15 cellular contexts compared by ENCODE assay signal in genomic region chr1:88875595-88875994, GRCh38. TPM values are rescaled to one million over a fixed set of nuclear protein-coding genes. Genes with fewer than 3 reads are reported as not detected.
DNase-seq lines count a peak whose midpoint lies in the region; ATAC-seq and TF ChIP-seq lines count a peak whose summit lies in the region.
"Had no signal": no experiment of that assay in that cellular context is flagged by ENCODE, and none has a peak within 500 bp of the region (broad histone marks: within the 10 kb centered on the region; RNA-seq: fewer than 3 reads in every experiment).

No MANE protein-coding gene starts in this region.

- no peaks in the 10 kb centered on the region for H3K79me2 ChIP-seq in trophoblast cell (ENCODE audit: control insufficient read depth, insufficient read depth, low read length, poor library complexity)

- H3K36me3 ChIP-seq in trophoblast cell (ENCODE audit: control insufficient read depth in 1 of 2, insufficient read depth in 2 of 2, low read length in 2 of 2), result peaks cover 7 to 15% of the 10 kb centered on the region in 2 experiments
- no peaks in the 10 kb centered on the region for H3K36me3 ChIP-seq in colonic mucosa
- peaks cover 3 to 5% of the 10 kb centered on the region in 2 donors for H3K36me3 ChIP-seq in ascending aorta

- H3K18ac ChIP-seq in trophoblast cell (ENCODE audit: low read length), result no peak overlapping the region

- peaks cover 4% of the 10 kb centered on the region for H3K36me3 Mint-ChIP-seq in activated naive CD8-positive, alpha-beta T cell
- H3K36me3 Mint-ChIP-seq in activated naive CD8-positive, alpha-beta T cell treated with anti-CD3 and anti-CD28 coated beads, Interleukin-2, amount 50 U/mL, for 24 hours (ENCODE audit: low read depth), result peaks cover 8% of the 10 kb centered on the region
- H3K36me3 Mint-ChIP-seq in T-helper 17 cell (ENCODE audit: low read depth), result no peaks in the 10 kb centered on the region
- H3K36me3 Mint-ChIP-seq in memory B cell, result peaks cover 8% of the 10 kb centered on the region

- 100% methylated on average over 1 of the region's 4 CpGs for WGBS in trophoblast cell (ENCODE audit: extremely low coverage, insufficient coverage, insufficient read length)

- no peak overlapping the region for H3K23ac ChIP-seq in trophoblast cell (ENCODE audit: low read length)

- H3K4me3 Mint-ChIP-seq in activated naive CD8-positive, alpha-beta T cell, result peak overlapping the region; percentile 25
- no peak overlapping the region for H3K4me3 Mint-ChIP-seq in activated naive CD8-positive, alpha-beta T cell treated with anti-CD3 and anti-CD28 coated beads, Interleukin-2, amount 50 U/mL, for 24 hours
- peak overlapping the region; percentile 50 for H3K4me3 Mint-ChIP-seq in T-helper 17 cell
- H3K4me3 Mint-ChIP-seq in memory B cell, result no peak overlapping the region
- H3K4me3 Mint-ChIP-seq: B cell, HFFc6 had no signal

- no peaks in the 10 kb centered on the region for H3K9me3 Mint-ChIP-seq in activated naive CD8-positive, alpha-beta T cell (ENCODE audit: low read depth)
- no peaks in the 10 kb centered on the region for H3K9me3 Mint-ChIP-seq in activated naive CD8-positive, alpha-beta T cell treated with anti-CD3 and anti-CD28 coated beads, Interleukin-2, amount 50 U/mL, for 24 hours
- no peaks in the 10 kb centered on the region for H3K9me3 Mint-ChIP-seq in memory B cell
- H3K9me3 Mint-ChIP-seq: HFFc6 had no signal

- DNase-seq in activated naive CD8-positive, alpha-beta T cell treated with anti-CD3 and anti-CD28 coated beads, Interleukin-2, amount 50 U/mL, for 24 hours, result no peak
- DNase-seq in T-helper 17 cell, result no peak
- DNase-seq in memory B cell (ENCODE audit: low spot score in 2 of 2), result no peak
- no peak for DNase-seq in trophoblast cell
- no peak for DNase-seq in HK-2 (ENCODE audit: unreplicated experiment)
- DNase-seq in colonic mucosa, result no peak
- no peak for DNase-seq in ascending aorta (ENCODE audit: low spot score in 2 of 2)
- DNase-seq: Caco-2, GOT3, H7, HFFc6 had no signal

- H3K4me1 ChIP-seq in trophoblast cell (ENCODE audit: control insufficient read depth in 1 of 2, insufficient read depth in 2 of 2, low read length in 2 of 2), result no peaks in the 10 kb centered on the region
- no peaks in the 10 kb centered on the region for H3K4me1 ChIP-seq in colonic mucosa
- H3K4me1 ChIP-seq in ascending aorta, result peaks cover 0 to 9% of the 10 kb centered on the region in 2 donors
- H3K4me1 ChIP-seq: Caco-2 had no signal

- H3K9me3 ChIP-seq in T-helper 17 cell (ENCODE audit: control insufficient read depth, low read length, poor library complexity, severe bottlenecking) (no peaks in the 10 kb centered on the region), trophoblast cell (ENCODE audit: insufficient read depth, low read depth, low read length) (no peaks in the 10 kb centered on the region), colonic mucosa (no peaks in the 10 kb centered on the region), ascending aorta (no peaks in the 10 kb centered on the region)
- H3K9me3 ChIP-seq: BLaER1 treated with 17β-estradiol and CSF1 and Interleukin-3, amounts not matched to agents 10 nM and 100 nM; Caco-2 had no signal

- H2AK5ac ChIP-seq in trophoblast cell (ENCODE audit: low read length), result no peak overlapping the region

- no peak overlapping the region for H3K9ac ChIP-seq in trophoblast cell (ENCODE audit: low read length)
- no peak overlapping the region for H3K9ac ChIP-seq in colonic mucosa (ENCODE audit: low read depth in 2 of 2, low read length in 2 of 2)

- no peak for ATAC-seq in activated naive CD8-positive, alpha-beta T cell treated with anti-CD3 and anti-CD28 coated beads, Interleukin-2, amount 50 U/mL, for 24 hours
- no peak for ATAC-seq in T-helper 17 cell
- ATAC-seq in memory B cell (ENCODE audit: low read depth), result no peak
- ATAC-seq: HCT116 had no signal

- H3K4me1 Mint-ChIP-seq in activated naive CD8-positive, alpha-beta T cell (ENCODE audit: low read depth), result peaks cover 51% of the 10 kb centered on the region
- peaks cover 31% of the 10 kb centered on the region for H3K4me1 Mint-ChIP-seq in activated naive CD8-positive, alpha-beta T cell treated with anti-CD3 and anti-CD28 coated beads, Interleukin-2, amount 50 U/mL, for 24 hours
- H3K4me1 Mint-ChIP-seq in T-helper 17 cell (peaks cover 27% of the 10 kb centered on the region), memory B cell (peaks cover 19% of the 10 kb centered on the region)

- no peak overlapping the region for H2AFZ ChIP-seq in trophoblast cell (ENCODE audit: insufficient read depth, low read length, poor library complexity)

- no peak overlapping the region for H2BK12ac ChIP-seq in trophoblast cell (ENCODE audit: low read length)

- no peak overlapping the region for H3K27ac Mint-ChIP-seq in activated naive CD8-positive, alpha-beta T cell
- H3K27ac Mint-ChIP-seq in activated naive CD8-positive, alpha-beta T cell treated with anti-CD3 and anti-CD28 coated beads, Interleukin-2, amount 50 U/mL, for 24 hours, result no peak overlapping the region
- no peak overlapping the region for H3K27ac Mint-ChIP-seq in T-helper 17 cell
- H3K27ac Mint-ChIP-seq in memory B cell, result peak overlapping the region; percentile 11
- H3K27ac Mint-ChIP-seq: B cell, HFFc6 had no signal

- H4K91ac ChIP-seq in trophoblast cell (ENCODE audit: low read depth, low read length), result no peak overlapping the region

- TF ChIP-seq CTCF in colonic mucosa (IDR thresholded peaks at IDR 0.05) (no peak), ascending aorta (IDR thresholded peaks at IDR 0.05) (no peak)

- no peak overlapping the region for H4K8ac ChIP-seq in trophoblast cell (ENCODE audit: low read depth, low read length)

- no peak overlapping the region for H3K14ac ChIP-seq in trophoblast cell (ENCODE audit: low read length)

- no peaks in the 10 kb centered on the region for H3K79me1 ChIP-seq in trophoblast cell (ENCODE audit: low read length)

- intact Hi-C loops in colonic mucosa (cut with DNase I), result loop anchor here (10.0 kb wide), 2 partner anchors 71 to 221 kb away; no protein-coding TSS in a partner anchor
- intact Hi-C loops in ascending aorta (cut with DNase I), result loop anchor here (5.0 kb wide), 1 partner anchor 73 kb away; no protein-coding TSS in a partner anchor

- no peaks in the 10 kb centered on the region for H3K27me3 ChIP-seq in trophoblast cell (ENCODE audit: insufficient read depth, low read length)
- H3K27me3 ChIP-seq in colonic mucosa, result no peaks in the 10 kb centered on the region
- no peaks in the 10 kb centered on the region for H3K27me3 ChIP-seq in ascending aorta
- H3K27me3 ChIP-seq: BLaER1 treated with 17β-estradiol and CSF1 and Interleukin-3, amounts not matched to agents 10 nM and 100 nM had no signal

- no peak overlapping the region for H3K27ac ChIP-seq in trophoblast cell (ENCODE audit: low read depth, low read length)
- H3K27ac ChIP-seq in colonic mucosa, result no peak overlapping the region
- H3K27ac ChIP-seq in ascending aorta, result no peak overlapping the region

- H3K27me3 Mint-ChIP-seq in activated naive CD8-positive, alpha-beta T cell, result no peaks in the 10 kb centered on the region
- H3K27me3 Mint-ChIP-seq in activated naive CD8-positive, alpha-beta T cell treated with anti-CD3 and anti-CD28 coated beads, Interleukin-2, amount 50 U/mL, for 24 hours, result no peaks in the 10 kb centered on the region
- H3K27me3 Mint-ChIP-seq in T-helper 17 cell (no peaks in the 10 kb centered on the region), memory B cell (no peaks in the 10 kb centered on the region)
- H3K27me3 Mint-ChIP-seq: B cell had no signal

- H2BK120ac ChIP-seq in trophoblast cell (ENCODE audit: insufficient read depth, low read length, poor library complexity), result no peak overlapping the region

- H2BK5ac ChIP-seq in trophoblast cell (ENCODE audit: low read depth, low read length, poor library complexity), result no peak overlapping the region

- peak overlapping the region; percentile 27 for H3K4ac ChIP-seq in trophoblast cell (ENCODE audit: low read depth, low read length)

- H3K4me3 ChIP-seq in trophoblast cell (ENCODE audit: low read depth, low read length) (no peak overlapping the region), colonic mucosa (no peak overlapping the region), ascending aorta (no peak overlapping the region)
- H3K4me3 ChIP-seq: BLaER1 treated with 17β-estradiol and CSF1 and Interleukin-3, amounts not matched to agents 10 nM and 100 nM had no signal

- H3K4me2 ChIP-seq in trophoblast cell (ENCODE audit: low read length), result no peak overlapping the region

- H4K12ac ChIP-seq in trophoblast cell (ENCODE audit: low read depth, low read length), result no peak overlapping the region

RNA-seq across cellular contexts. Expression of gene GTF2B, which starts 15.8 kb away (rescaled TPM):
- 10 to 100 TPM; 62.9 to 69.4 TPM for total RNA-seq in T-helper 17 cell
- polyA plus RNA-seq in trophoblast cell (2013), result 34.4 and 35.1 TPM in 2 replicates
- 10 to 100 TPM; 26.9 to 31.6 TPM for total RNA-seq in colonic mucosa
- total RNA-seq in ascending aorta, result 13.7 TPM

Comparison
In these comparisons a context has a peak if more than half of its experiments do, and no peak if none do; other contexts are left out.
1. H3K4me3 Mint-ChIP-seq: peak in activated naive CD8-positive, alpha-beta T cell (single experiment) and T-helper 17 cell (single experiment); none in activated naive CD8-positive, alpha-beta T cell treated with anti-CD3 and anti-CD28 coated beads, Interleukin-2, amount 50 U/mL, for 24 hours (single experiment) and memory B cell (single experiment).